ENCODE assay signal across 15 cellular contexts in the genomic region with DNA sequence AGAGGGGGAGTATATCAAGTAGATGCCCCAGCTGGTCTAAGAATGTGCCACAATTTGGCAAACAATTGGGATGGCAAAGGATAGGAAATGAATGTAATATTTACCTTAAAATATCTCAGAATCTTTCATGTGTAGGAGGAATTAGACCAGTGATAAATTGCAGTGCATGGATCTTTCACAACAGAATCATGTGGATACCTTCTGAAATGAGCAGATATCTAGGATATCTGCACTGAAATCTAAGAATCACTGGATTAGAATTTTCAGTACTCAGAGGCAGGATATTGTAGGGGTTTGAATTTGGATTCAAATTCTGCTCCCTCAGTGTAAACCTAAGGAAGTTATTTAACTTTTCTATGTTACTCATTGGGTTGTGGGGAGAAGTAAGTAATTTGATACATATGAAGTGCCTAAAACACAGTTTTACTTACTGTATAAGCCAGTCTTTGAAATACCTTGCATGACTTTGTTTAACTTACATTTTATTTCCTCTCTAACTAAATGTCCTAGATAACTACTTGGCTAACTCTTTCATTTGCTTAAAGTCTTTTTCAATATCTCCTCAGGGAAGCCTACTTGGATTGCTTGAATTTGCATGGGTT. TPM values are rescaled to one million over a fixed set of nuclear protein-coding genes. Genes with fewer than 3 reads are reported as not detected.
A peak's percentile ranks its signal among the peaks of the same experiment; 100 is the strongest.
DNase-seq lines count a peak whose midpoint lies in the region; ATAC-seq and TF ChIP-seq lines count a peak whose summit lies in the region.
"Had no signal": no experiment of that assay in that cellular context is flagged by ENCODE, and none has a peak within 500 bp of the region (broad histone marks: within the 10 kb centered on the region; RNA-seq: fewer than 3 reads in every experiment).

No MANE protein-coding gene starts in this region.

- no peaks in the 10 kb centered on the region for H3K27me3 Mint-ChIP-seq in chondrocyte (ENCODE audit: low read depth)
- H3K27me3 Mint-ChIP-seq: CD4-positive, CD25-positive, alpha-beta regulatory T cell had no signal

- peaks cover 2% of the 10 kb centered on the region for H3K9me3 Mint-ChIP-seq in chondrocyte (ENCODE audit: low read depth)
- H3K9me3 Mint-ChIP-seq: HFFc6 had no signal

- no peak overlapping the region for H3K9ac ChIP-seq in GM23248
- no peak overlapping the region for H3K9ac ChIP-seq in PC-3 (ENCODE audit: low read length)
- H3K9ac ChIP-seq: BLaER1 treated with 17β-estradiol and CSF1 and Interleukin-3, amounts not matched to agents 10 nM and 100 nM had no signal

- in situ Hi-C loops in GM23248 (cut with MboI), result no loop called here

- H3F3A ChIP-seq in GM23248 (ENCODE audit: insufficient read depth), result peaks cover 27% of the 10 kb centered on the region
- no peaks in the 10 kb centered on the region for H3F3A ChIP-seq in PC-3 (ENCODE audit: low read length, unreplicated experiment)

- CTCF ChIA-PET in PC-3 (lab: Charles Lee), result no interaction called here

- DNase-seq in GM23248 (no peak), PC-3 (peak; percentile 25), chondrocyte (ENCODE audit: low spot score) (no peak), NCI-H510A (lab: John Stamatoyannopoulos, UW) (no peak)
- DNase-seq in stimulated activated CD4-positive, alpha-beta T cell treated with anti-CD3 and anti-CD28 coated beads, Interleukin-4, amount 100 ng/mL, for 1 hour, result no peak
- DNase-seq in stimulated activated naive CD4-positive, alpha-beta T cell treated with Interleukin-2 at 50 U/mL for 16 hours (lab: John Stamatoyannopoulos, UW), result no peak
- DNase-seq: AML-193; CD4-positive, CD25-positive, alpha-beta regulatory T cell; DMS 273 treated with DMSO at 0.1 percent for 48 hours; GOT3; HFFc6 had no signal

- intact Hi-C loops in PC-3 (cut with micrococcal nuclease), result no loop called here

- POLR2A ChIA-PET in PC-3 (lab: Charles Lee; ENCODE audit: unreplicated experiment), result no interaction called here

- H3K79me2 ChIP-seq in GM23248 (ENCODE audit: insufficient read depth), result peaks cover 86% of the 10 kb centered on the region
- H3K79me2 ChIP-seq in PC-3 (ENCODE audit: low read length), result no peaks in the 10 kb centered on the region

- H3K9me2 ChIP-seq in GM23248 (ENCODE audit: insufficient read depth) (no peaks in the 10 kb centered on the region), PC-3 (replicated peaks; ENCODE audit: low read length) (no peaks in the 10 kb centered on the region)

- no peak overlapping the region for H3K4me3 Mint-ChIP-seq in chondrocyte (ENCODE audit: unreplicated experiment)
- H3K4me3 Mint-ChIP-seq: HFFc6 had no signal

- H3K36me3 ChIP-seq in GM23248 (ENCODE audit: low read depth), result no peaks in the 10 kb centered on the region; the same call in 1 of the 2 replicates
- H3K36me3 ChIP-seq in PC-3 (ENCODE audit: low read depth, low read length), result no peaks in the 10 kb centered on the region
- H3K36me3 ChIP-seq: HAP-1 had no signal

- no TSS peak for BruUV-seq in PC-3 (replicated peaks; lab: Mats Ljungman, UMichigan)

- no peak overlapping the region for H2AFZ ChIP-seq in GM23248
- no peak overlapping the region for H2AFZ ChIP-seq in PC-3 (ENCODE audit: low read length)

- H3K4me1 Mint-ChIP-seq in chondrocyte (ENCODE audit: low read depth), result peaks cover 33% of the 10 kb centered on the region

- H3K27ac ChIP-seq in GM23248 (no peak overlapping the region), PC-3 (ENCODE audit: low read length) (no peak overlapping the region)
- H3K27ac ChIP-seq: A549; BLaER1 treated with 17β-estradiol and CSF1 and Interleukin-3, amounts not matched to agents 10 nM and 100 nM had no signal

- H3K27ac Mint-ChIP-seq in chondrocyte (ENCODE audit: unreplicated experiment), result peak overlapping the region; percentile 20
- H3K27ac Mint-ChIP-seq: CD4-positive, CD25-positive, alpha-beta regulatory T cell; HFFc6 had no signal

- H4K20me1 ChIP-seq in GM23248 (ENCODE audit: insufficient read depth) (no peaks in the 10 kb centered on the region), PC-3 (ENCODE audit: low read length) (no peaks in the 10 kb centered on the region)

- H3K9me3 ChIP-seq in GM23248 (ENCODE audit: low read depth), result no peaks in the 10 kb centered on the region
- H3K9me3 ChIP-seq in PC-3 (ENCODE audit: low read length), result no peaks in the 10 kb centered on the region
- H3K9me3 ChIP-seq: A549, HAP-1 had no signal

- TF ChIP-seq CTCF in PC-3 (conservative IDR thresholded peaks at IDR 0.05; ENCODE audit: low read depth, low read length) (no peak), chondrocyte (IDR thresholded peaks at IDR 0.05) (no peak)

- H3K4me3 ChIP-seq in GM23248 (no peak overlapping the region), PC-3 (ENCODE audit: low read length) (no peak overlapping the region)
- H3K4me3 ChIP-seq: A549; BLaER1 treated with 17β-estradiol and CSF1 and Interleukin-3, amounts not matched to agents 10 nM and 100 nM; HAP-1 had no signal

- H3K4me2 ChIP-seq in GM23248 (ENCODE audit: unreplicated experiment) (peak overlapping the region; percentile 7), PC-3 (ENCODE audit: low read length) (peak overlapping the region; percentile 18; the same call in 1 of the 2 replicates)
- H3K4me2 ChIP-seq: A549; BLaER1 treated with 17β-estradiol and CSF1 and Interleukin-3, amounts not matched to agents 10 nM and 100 nM had no signal

- H3K4me1 ChIP-seq in GM23248 (ENCODE audit: insufficient read depth), result peaks cover 38% of the 10 kb centered on the region
- peaks cover 44% of the 10 kb centered on the region for H3K4me1 ChIP-seq in PC-3 (ENCODE audit: insufficient read depth, low read length)
- H3K4me1 ChIP-seq: HAP-1 had no signal

- no peaks in the 10 kb centered on the region for H3K27me3 ChIP-seq in GM23248 (replicated peaks; ENCODE audit: insufficient read depth)
- H3K27me3 ChIP-seq in PC-3 (ENCODE audit: low read length), result no peaks in the 10 kb centered on the region
- H3K27me3 ChIP-seq: BLaER1 treated with 17β-estradiol and CSF1 and Interleukin-3, amounts not matched to agents 10 nM and 100 nM had no signal

- peak; percentile 21; the same call in 1 of the 2 replicates for ATAC-seq in PC-3
- ATAC-seq: A549, HepG2 had no signal

- H3K36me3 Mint-ChIP-seq in chondrocyte (ENCODE audit: low read depth), result peaks cover 5% of the 10 kb centered on the region

RNA-seq across cellular contexts. Expression of a gene that starts 8.8 kb away (rescaled TPM):
- total RNA-seq in GM23248 (2014; rRNA removed; shearing (Covaris generic)), result 25.9 and 32.3 TPM in 2 replicates
- 17.0 and 17.5 TPM in 2 replicates for polyA plus RNA-seq in GM23248 (2016; fragmentation: Nextera tagmentation; extraction: Ambion mirVana)
- total RNA-seq in PC-3 (2014; rRNA removed) (5.0 and 13.4 TPM in 2 replicates), chondrocyte (30.4 to 41.6 TPM (median 37.1 TPM) in 3 replicates)
